In the genomic region with DNA sequence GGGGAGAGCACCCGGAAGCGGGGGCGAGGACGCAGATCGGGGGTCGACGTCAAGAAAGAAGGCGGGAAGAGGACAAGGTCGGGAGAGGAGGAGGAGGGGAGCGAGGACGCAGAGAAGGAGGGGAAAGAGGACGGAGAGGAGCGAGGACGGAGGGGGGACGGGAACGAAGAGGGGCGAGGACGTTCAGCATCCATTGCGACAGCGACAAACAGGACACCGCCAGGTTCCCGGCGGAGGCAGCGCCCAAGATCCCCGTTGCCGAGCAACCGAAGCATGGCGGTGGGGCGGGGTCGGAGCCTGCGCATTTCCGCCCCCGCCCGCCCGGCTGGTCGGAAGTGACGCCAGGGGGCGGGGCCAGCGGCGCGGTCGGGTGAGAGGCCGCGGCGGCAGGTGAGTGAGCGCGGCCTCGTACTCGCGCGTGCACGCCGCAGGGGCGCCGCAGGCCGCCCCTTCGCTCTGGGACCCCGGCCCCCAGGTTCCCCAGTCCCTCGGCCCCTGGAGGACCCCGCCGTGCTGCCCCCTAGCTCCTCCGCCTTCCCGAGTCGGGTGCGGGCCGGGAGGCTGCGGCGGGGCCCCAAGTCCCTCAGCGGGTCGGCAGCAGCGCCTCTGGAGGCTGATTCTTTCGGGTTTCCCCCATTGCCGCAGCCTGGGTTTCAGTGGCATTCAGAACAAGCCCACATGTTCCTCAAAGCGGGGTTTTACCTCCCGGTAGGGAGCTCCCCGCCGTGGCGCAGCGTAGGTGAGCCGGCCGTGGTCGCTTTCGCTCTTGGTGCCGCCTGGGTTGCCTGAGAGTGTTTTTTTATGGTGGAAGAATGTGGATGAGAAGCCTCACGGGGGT, we compare ENCODE assay signal across 8 cellular contexts. TPM values are rescaled to one million over a fixed set of nuclear protein-coding genes. Genes with fewer than 3 reads are reported as not detected.
A peak's percentile ranks its signal among the peaks of the same experiment; 100 is the strongest.
DNase-seq lines count a peak whose midpoint lies in the region; ATAC-seq and TF ChIP-seq lines count a peak whose summit lies in the region.

A gene with protein sequence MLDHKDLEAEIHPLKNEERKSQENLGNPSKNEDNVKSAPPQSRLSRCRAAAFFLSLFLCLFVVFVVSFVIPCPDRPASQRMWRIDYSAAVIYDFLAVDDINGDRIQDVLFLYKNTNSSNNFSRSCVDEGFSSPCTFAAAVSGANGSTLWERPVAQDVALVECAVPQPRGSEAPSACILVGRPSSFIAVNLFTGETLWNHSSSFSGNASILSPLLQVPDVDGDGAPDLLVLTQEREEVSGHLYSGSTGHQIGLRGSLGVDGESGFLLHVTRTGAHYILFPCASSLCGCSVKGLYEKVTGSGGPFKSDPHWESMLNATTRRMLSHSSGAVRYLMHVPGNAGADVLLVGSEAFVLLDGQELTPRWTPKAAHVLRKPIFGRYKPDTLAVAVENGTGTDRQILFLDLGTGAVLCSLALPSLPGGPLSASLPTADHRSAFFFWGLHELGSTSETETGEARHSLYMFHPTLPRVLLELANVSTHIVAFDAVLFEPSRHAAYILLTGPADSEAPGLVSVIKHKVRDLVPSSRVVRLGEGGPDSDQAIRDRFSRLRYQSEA (plus strand): TSS at position 354 of the 838 bp plus-strand sequence. CDS start 19,593 bp downstream, outside the sequence.

- peaks cover 11 to 21% (median 17%) of the 10 kb centered on the region in 4 donors for H3K4me1 Mint-ChIP-seq in naive thymus-derived CD8-positive, alpha-beta T cell

- DNase-seq in ELR (ENCODE audit: low read depth) (peak; percentile 92), H4 (ENCODE audit: low spot score) (peak; percentile 87), LNCaP clone FGC (ENCODE audit: low read depth) (peak; percentile 62), RPMI8226 (peak; percentile 99), fibroblast of mammary gland (ENCODE audit: low read depth) (peak; percentile 32)
- DNase-seq in activated T-helper 1 cell treated with anti-CD3 and anti-CD28 coated beads, Interleukin-2, amount 50 U/mL, for 16 hours (ENCODE audit: low read depth in 1 of 2, low spot score in 1 of 2), result peak; percentile 86 to 93
- DNase-seq in naive thymus-derived CD8-positive, alpha-beta T cell, result peak; percentile 90 to 99 (median 96)
- DNase-seq in stimulated activated naive CD4-positive, alpha-beta T cell (lab: John Stamatoyannopoulos, UW), result peak; percentile 92 to 99 (median 95)

- H3K27me3 Mint-ChIP-seq in naive thymus-derived CD8-positive, alpha-beta T cell, result no peaks in the 10 kb centered on the region

- no peaks in the 10 kb centered on the region for H3K36me3 Mint-ChIP-seq in naive thymus-derived CD8-positive, alpha-beta T cell

- H3K4me3 Mint-ChIP-seq in naive thymus-derived CD8-positive, alpha-beta T cell, result peak within 1 kb of the TSS; percentile 90 to 99 (median 96)

- TF ChIP-seq CTCF in LNCaP clone FGC (IDR thresholded peaks at IDR 0.05; ENCODE audit: control insufficient read depth, extremely low read depth, insufficient read depth) (peak; percentile 35), fibroblast of mammary gland (conservative IDR thresholded peaks at IDR 0.05; ENCODE audit: control insufficient read depth, insufficient read depth, low read depth, low read length) (peak; percentile 15)

- ATAC-seq in naive thymus-derived CD8-positive, alpha-beta T cell, result peak; percentile 86 to 90

- no peaks in the 10 kb centered on the region for H3K9me3 Mint-ChIP-seq in naive thymus-derived CD8-positive, alpha-beta T cell

- H3K4me3 ChIP-seq in LNCaP clone FGC (ENCODE audit: low read depth, low read length), result peak within 1 kb of the TSS; percentile 87
- H3K4me3 ChIP-seq in fibroblast of mammary gland (ENCODE audit: control insufficient read depth, low read depth, low read length), result peak within 1 kb of the TSS; percentile 92

- POLR2A ChIA-PET in naive thymus-derived CD8-positive, alpha-beta T cell (lab: Charles Lee), result interaction anchor here (0.6 to 3.2 kb wide), 20 partner anchors 11 to 1773 kb away, joined by 3 to 25 read pairs (median 6); a partner anchor contains a TSS

- peak within 1 kb of the TSS; percentile 94 to 100 (median 100) for H3K27ac Mint-ChIP-seq in naive thymus-derived CD8-positive, alpha-beta T cell

RNA-seq across cellular contexts. Expression of the gene that starts here (rescaled TPM):
- 118 and 178 TPM in 2 replicates for total RNA-seq in H4 (2014; rRNA removed; shearing (Covaris generic))
- total RNA-seq in naive thymus-derived CD8-positive, alpha-beta T cell, result 10 to 100 TPM; 36.7 to 46.5 TPM
- polyA plus RNA-seq in naive thymus-derived CD8-positive, alpha-beta T cell, result 10 to 100 TPM; 18.8 to 46.4 (median 34.4) TPM

Comparison
In these comparisons a context has a peak if more than half of its experiments do, and no peak if none do; other contexts are left out.
1. Peak in every context shown above with its lines: DNase-seq, ATAC-seq and H3K4me3 ChIP-seq.
2. DNase-seq: peak in every context shown above with its lines; median percentile 99 in RPMI8226; 96 in naive thymus-derived CD8-positive, alpha-beta T cell; 95 in stimulated activated naive CD4-positive, alpha-beta T cell; 92 in ELR; 90 in activated T-helper 1 cell treated with anti-CD3 and anti-CD28 coated beads, Interleukin-2, amount 50 U/mL, for 16 hours; 87 in H4; 62 in LNCaP clone FGC; 32 in fibroblast of mammary gland.